In the genomic region with DNA sequence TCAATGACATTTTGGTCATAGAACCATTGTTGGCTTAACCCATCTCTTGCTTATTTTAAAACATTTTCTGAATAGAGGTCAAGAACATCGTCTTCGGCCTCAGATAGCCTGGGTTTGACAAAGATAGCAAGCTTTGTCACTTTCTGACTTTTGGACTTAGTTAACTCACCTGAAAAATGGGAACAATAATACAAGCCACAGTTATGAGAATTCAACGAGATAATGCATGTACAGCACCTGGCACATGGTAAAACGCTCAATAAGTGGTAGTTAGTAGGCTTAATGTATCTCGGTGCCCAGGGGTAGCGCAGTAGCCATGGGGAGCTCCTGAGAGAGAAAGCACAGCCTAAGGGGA, we compare ENCODE assay signal across 8 cellular contexts. TPM values are rescaled to one million over a fixed set of nuclear protein-coding genes. Genes with fewer than 3 reads are reported as not detected.
A peak's percentile ranks its signal among the peaks of the same experiment; 100 is the strongest.
DNase-seq lines count a peak whose midpoint lies in the region; ATAC-seq and TF ChIP-seq lines count a peak whose summit lies in the region.

No MANE protein-coding gene starts in this region.

- H4K8ac ChIP-seq in trophoblast cell (ENCODE audit: low read depth, low read length), result peak overlapping the region; percentile 98

- peak overlapping the region; percentile 46 for H3K9ac ChIP-seq in trophoblast cell (ENCODE audit: low read length)

- H3K9me3 ChIP-seq in trophoblast cell (ENCODE audit: insufficient read depth, low read depth, low read length), result no peaks in the 10 kb centered on the region

- H3K4me3 Mint-ChIP-seq in endothelial cell (ENCODE audit: unreplicated experiment), result peak overlapping the region; percentile 99

- H3K79me1 ChIP-seq in trophoblast cell (ENCODE audit: low read length), result peaks cover 12% of the 10 kb centered on the region

- H3K18ac ChIP-seq in trophoblast cell (ENCODE audit: low read length), result peak overlapping the region; percentile 95

- WGBS in trophoblast cell (ENCODE audit: extremely low coverage, insufficient coverage, insufficient read length), result no CpG with 5 or more reads among the region's 6 CpGs

- peak overlapping the region; percentile 29 for H3K4me3 ChIP-seq in trophoblast cell (ENCODE audit: low read depth, low read length)

- peak overlapping the region; percentile 92 for H3K14ac ChIP-seq in trophoblast cell (ENCODE audit: low read length)

- H3K36me3 ChIP-seq in trophoblast cell (ENCODE audit: control insufficient read depth in 1 of 2, insufficient read depth in 2 of 2, low read length in 2 of 2), result peaks cover 4 to 5% of the 10 kb centered on the region in 2 experiments

- no peak overlapping the region for H2BK12ac ChIP-seq in trophoblast cell (ENCODE audit: low read length)

- no peaks in the 10 kb centered on the region for H3K9me3 Mint-ChIP-seq in endothelial cell (ENCODE audit: unreplicated experiment)

- peak overlapping the region; percentile 81 for H2BK120ac ChIP-seq in trophoblast cell (ENCODE audit: insufficient read depth, low read length, poor library complexity)

- ATAC-seq in GM18502 (IDR thresholded peaks at IDR 0.05; ENCODE audit: poor library complexity, unreplicated experiment) (peak; percentile 6), HG03025 (IDR thresholded peaks at IDR 0.05; ENCODE audit: low FRiP score, unreplicated experiment) (no peak)

- peaks cover 6% of the 10 kb centered on the region for H3K79me2 ChIP-seq in trophoblast cell (ENCODE audit: control insufficient read depth, insufficient read depth, low read length, poor library complexity)

- no peaks in the 10 kb centered on the region for H3K27me3 ChIP-seq in trophoblast cell (ENCODE audit: insufficient read depth, low read length)

- peak overlapping the region; percentile 95 for H3K27ac Mint-ChIP-seq in endothelial cell (ENCODE audit: unreplicated experiment)

- peak overlapping the region; percentile 56 for H3K4me2 ChIP-seq in trophoblast cell (ENCODE audit: low read length)

- H2AFZ ChIP-seq in trophoblast cell (ENCODE audit: insufficient read depth, low read length, poor library complexity), result peak overlapping the region; percentile 86

- peak overlapping the region; percentile 85 for H4K91ac ChIP-seq in trophoblast cell (ENCODE audit: low read depth, low read length)

- H3K27me3 Mint-ChIP-seq in endothelial cell (ENCODE audit: unreplicated experiment), result peaks cover 16% of the 10 kb centered on the region

- peaks cover 6 to 9% of the 10 kb centered on the region in 2 experiments for H3K4me1 ChIP-seq in trophoblast cell (ENCODE audit: control insufficient read depth in 1 of 2, insufficient read depth in 2 of 2, low read length in 2 of 2)

- TF ChIP-seq CTCF in endothelial cell (IDR thresholded peaks at IDR 0.05; ENCODE audit: unreplicated experiment), result no peak

- peaks cover 6% of the 10 kb centered on the region for H3K36me3 Mint-ChIP-seq in endothelial cell (ENCODE audit: low read depth, unreplicated experiment)

- no peak overlapping the region for H2AK5ac ChIP-seq in trophoblast cell (ENCODE audit: low read length)

- H3K4ac ChIP-seq in trophoblast cell (ENCODE audit: low read depth, low read length), result peak overlapping the region; percentile 93

- peak overlapping the region; percentile 96 for H4K12ac ChIP-seq in trophoblast cell (ENCODE audit: low read depth, low read length)

- no peak overlapping the region for H3K23ac ChIP-seq in trophoblast cell (ENCODE audit: low read length)

- peaks cover 35% of the 10 kb centered on the region for H3K4me1 Mint-ChIP-seq in endothelial cell (ENCODE audit: unreplicated experiment)

- H3K27ac ChIP-seq in trophoblast cell (ENCODE audit: low read depth, low read length), result peak overlapping the region; percentile 86

- peak overlapping the region; percentile 68 for H2BK5ac ChIP-seq in trophoblast cell (ENCODE audit: low read depth, low read length, poor library complexity)

- DNase-seq in NAMALWA (ENCODE audit: low spot score), result peak; percentile 36
- DNase-seq in endothelial cell (ENCODE audit: low spot score), result no peak
- DNase-seq in trophoblast cell, result no peak
- no peak for DNase-seq in NCI-H1930 (lab: John Stamatoyannopoulos, UW)
- no peak for DNase-seq in 8988T
- no peak for DNase-seq in GF-D8 (lab: John Stamatoyannopoulos, UW)

RNA-seq across cellular contexts. Expression of a gene that starts 0.4 kb away (rescaled TPM):
- 55.6 TPM for total RNA-seq in endothelial cell (ENCODE audit: unreplicated experiment)
- 39.9 and 40.7 TPM in 2 replicates for polyA plus RNA-seq in trophoblast cell (2013)

RNA-seq across cellular contexts. Expression of a gene that starts 4.7 kb away (rescaled TPM):
- 29.3 TPM for total RNA-seq in endothelial cell (ENCODE audit: unreplicated experiment)
- polyA plus RNA-seq in trophoblast cell (2013), result 23.5 and 25.4 TPM in 2 replicates
